ENCODE assay signal across 19 cellular contexts in the genomic region with DNA sequence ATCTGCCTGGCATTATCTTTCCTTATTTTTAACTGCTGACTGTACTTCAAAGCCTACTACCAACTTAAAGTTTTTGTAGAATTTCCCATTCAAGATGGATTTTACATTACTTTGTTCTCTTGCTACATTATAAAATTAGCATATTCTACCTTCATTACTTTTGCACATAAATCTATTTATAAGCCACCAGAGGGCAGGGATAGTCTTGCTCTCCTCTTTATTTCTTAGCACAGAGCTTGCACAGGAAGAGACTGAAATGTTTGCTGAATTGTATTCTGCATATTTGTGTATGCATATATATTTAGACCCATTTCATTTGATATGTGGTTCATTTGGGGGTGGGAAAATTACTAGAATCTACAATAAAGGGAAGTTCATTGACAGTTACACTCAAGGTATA.
A peak's percentile ranks its signal among the peaks of the same experiment; 100 is the strongest.
DNase-seq lines count a peak whose midpoint lies in the region; ATAC-seq and TF ChIP-seq lines count a peak whose summit lies in the region.
"Had no signal": no experiment of that assay in that cellular context is flagged by ENCODE, and none has a peak within 500 bp of the region (broad histone marks: within the 10 kb centered on the region; RNA-seq: fewer than 3 reads in every experiment).

No MANE protein-coding gene starts in this region.

- H3K9ac ChIP-seq in SK-N-SH (no peak overlapping the region), OCI-LY3 (ENCODE audit: low read length) (no peak overlapping the region), smooth muscle cell (ENCODE audit: low read depth) (no peak overlapping the region)

- TF ChIP-seq RAD21 in SK-N-SH (IDR thresholded peaks at IDR 0.05; ENCODE audit: low read length): no peak

- no peak overlapping the region for H2AFZ ChIP-seq in SK-N-SH (ENCODE audit: low read depth)
- no peak overlapping the region for H2AFZ ChIP-seq in OCI-LY3 (ENCODE audit: low read depth, low read length)
- H2AFZ ChIP-seq in smooth muscle cell (ENCODE audit: low read depth): no peak overlapping the region

- intact Hi-C loops in MCF 10A (cut with micrococcal nuclease): no loop called here

- no peak overlapping the region for H3K27ac Mint-ChIP-seq in activated T-cell treated with anti-CD3 and anti-CD28 coated beads, Interleukin-2, amount 50 U/mL, for 24 hours
- H3K27ac Mint-ChIP-seq in MCF 10A (ENCODE audit: low read depth, unreplicated experiment): no peak overlapping the region
- no peak overlapping the region for H3K27ac Mint-ChIP-seq in activated naive CD4-positive, alpha-beta T cell treated with anti-CD3 and anti-CD28 coated beads, Interleukin-2, amount 50 U/mL, for 72 hours
- H3K27ac Mint-ChIP-seq: activated CD4-positive, alpha-beta T cell treated with anti-CD3 and anti-CD28 coated beads, Interleukin-2, amount 10 ng/mL, durations not matched to agents 24 days and 14 days; progenitor cell of endocrine pancreas had no signal

- H3F3A ChIP-seq in SK-N-SH (replicated peaks; ENCODE audit: insufficient read depth) (no peaks in the 10 kb centered on the region), smooth muscle cell (ENCODE audit: low read depth) (no peaks in the 10 kb centered on the region)

- H3K4me3 ChIP-seq in SK-N-SH (ENCODE audit: low read depth in 2 of 2, low read length in 1 of 2) (no peak overlapping the region), OCI-LY3 (ENCODE audit: low read length) (no peak overlapping the region), choroid plexus epithelial cell (ENCODE audit: low read depth, low read length) (no peak overlapping the region), smooth muscle cell (no peak overlapping the region)
- H3K4me3 ChIP-seq: transverse colon had no signal

- no peak overlapping the region for H3K27ac ChIP-seq in SK-N-SH (ENCODE audit: low read depth in 2 of 2, low read length in 1 of 2)
- no peak overlapping the region for H3K27ac ChIP-seq in OCI-LY3 (ENCODE audit: low read length)
- H3K27ac ChIP-seq in smooth muscle cell (ENCODE audit: low read depth): no peak overlapping the region
- H3K27ac ChIP-seq: transverse colon had no signal

- CTCF ChIA-PET in SK-N-SH (lab: Yijun Ruan, JAX): interaction anchor here (1.8 to 2.6 kb wide), 3 partner anchors 11 to 297 kb away, joined by 4 to 9 read pairs (median 9); no protein-coding TSS in a partner anchor
- CTCF ChIA-PET in MCF 10A (lab: Yijun Ruan, JAX): interaction anchor here (0.7 kb wide), 1 partner anchor 50 kb away, joined by 3 read pairs; no protein-coding TSS in a partner anchor

- no peaks in the 10 kb centered on the region for H3K9me2 ChIP-seq in SK-N-SH

- H3K4me3 Mint-ChIP-seq in activated T-cell treated with anti-CD3 and anti-CD28 coated beads, Interleukin-2, amount 50 U/mL, for 24 hours: no peak overlapping the region
- H3K4me3 Mint-ChIP-seq in MCF 10A (ENCODE audit: unreplicated experiment): no peak overlapping the region
- H3K4me3 Mint-ChIP-seq: activated CD4-positive, alpha-beta T cell treated with anti-CD3 and anti-CD28 coated beads, Interleukin-2, amount 10 ng/mL, durations not matched to agents 24 days and 14 days; immature natural killer cell had no signal

- no peak overlapping the region for H3K4me2 ChIP-seq in SK-N-SH
- H3K4me2 ChIP-seq in OCI-LY3 (ENCODE audit: low read length): no peak overlapping the region
- H3K4me2 ChIP-seq in smooth muscle cell: no peak overlapping the region

- H3K36me3 ChIP-seq in SK-N-SH (replicated peaks in 1 of 2; ENCODE audit: control insufficient read depth in 1 of 2, insufficient read depth in 2 of 2, low read length in 1 of 2) (no peaks in the 10 kb centered on the region), OCI-LY3 (replicated peaks; ENCODE audit: low read depth, low read length) (no peaks in the 10 kb centered on the region), smooth muscle cell (ENCODE audit: low read depth) (no peaks in the 10 kb centered on the region)
- H3K36me3 ChIP-seq: transverse colon had no signal

- H3K4me1 ChIP-seq in SK-N-SH (ENCODE audit: control insufficient read depth in 1 of 2, insufficient read depth in 2 of 2, low read depth in 1 of 2, low read length in 1 of 2) (no peaks in the 10 kb centered on the region), OCI-LY3 (ENCODE audit: low read length) (no peaks in the 10 kb centered on the region), smooth muscle cell (ENCODE audit: low read depth) (no peaks in the 10 kb centered on the region)
- H3K4me1 ChIP-seq: transverse colon had no signal

- no peaks in the 10 kb centered on the region for H3K27me3 Mint-ChIP-seq in activated T-cell treated with anti-CD3 and anti-CD28 coated beads, Interleukin-2, amount 50 U/mL, for 24 hours
- peaks cover 86% of the 10 kb centered on the region for H3K27me3 Mint-ChIP-seq in MCF 10A (ENCODE audit: insufficient read depth, unreplicated experiment)
- H3K27me3 Mint-ChIP-seq: activated CD4-positive, alpha-beta T cell treated with anti-CD3 and anti-CD28 coated beads, Interleukin-2, amount 10 ng/mL, durations not matched to agents 24 days and 14 days; progenitor cell of endocrine pancreas had no signal

- ATAC-seq in SK-N-SH treated with all-trans-retinoic acid at 6 μM for 48 hours: no peak
- no peak for ATAC-seq in activated naive CD4-positive, alpha-beta T cell treated with anti-CD3 and anti-CD28 coated beads, Interleukin-2, amount 50 U/mL, for 72 hours
- ATAC-seq: esophagus mucosa had no signal

- no peak for DNase-seq in SK-N-SH
- peak; percentile 33 for DNase-seq in choroid plexus epithelial cell (ENCODE audit: low read depth)
- no peak for DNase-seq in smooth muscle cell (lab: John Stamatoyannopoulos, UW; ENCODE audit: unreplicated experiment)
- DNase-seq in activated T-cell treated with anti-CD3 and anti-CD28 coated beads, Interleukin-2, amount 50 U/mL, for 24 hours: no peak
- no peak for DNase-seq in MCF 10A (ENCODE audit: unreplicated experiment)
- DNase-seq in activated naive CD4-positive, alpha-beta T cell treated with anti-CD3 and anti-CD28 coated beads, Interleukin-2, amount 50 U/mL, for 72 hours (ENCODE audit: low spot score in 2 of 2): no peak
- DNase-seq: activated CD4-positive, alpha-beta T cell treated with anti-CD3 and anti-CD28 coated beads, Interleukin-2, amount 10 ng/mL, durations not matched to agents 24 days and 14 days; activated gamma-delta T cell treated with Interleukin-2 at 50 U/mL for 16 hours; central memory CD4-positive, alpha-beta T cell; DMS153; GOT3; immature natural killer cell; NCI-H748 treated with DMSO at 0.1 percent for 48 hours; stimulated activated CD8-positive, alpha-beta memory T cell treated with anti-CD3 and anti-CD28 coated beads, Interleukin-4, amount 100 ng/mL, for 48 hours; transverse colon had no signal

- H3K4me1 Mint-ChIP-seq in activated T-cell treated with anti-CD3 and anti-CD28 coated beads, Interleukin-2, amount 50 U/mL, for 24 hours (ENCODE audit: low read depth): peaks cover 11% of the 10 kb centered on the region
- no peaks in the 10 kb centered on the region for H3K4me1 Mint-ChIP-seq in MCF 10A (ENCODE audit: insufficient read depth, unreplicated experiment)

- POLR2A ChIA-PET in SK-N-SH (lab: Yijun Ruan, JAX): no interaction called here
- POLR2A ChIA-PET in MCF 10A (lab: Yijun Ruan, JAX): no interaction called here

- no TSS peak for BruUV-seq in MCF 10A (replicated peaks; lab: Mats Ljungman, UMichigan)

- peak; percentile 28 for TF ChIP-seq CTCF in SK-N-SH (IDR thresholded peaks at IDR 0.05)
- TF ChIP-seq CTCF in OCI-LY3 (IDR thresholded peaks at IDR 0.05; ENCODE audit: low read depth, low read length): peak; percentile 47
- TF ChIP-seq CTCF in choroid plexus epithelial cell (conservative IDR thresholded peaks at IDR 0.05; ENCODE audit: low read depth, low read length): peak; percentile 32
- TF ChIP-seq CTCF in smooth muscle cell (IDR thresholded peaks at IDR 0.05; ENCODE audit: borderline replicate concordance, insufficient read depth, poor library complexity, severe bottlenecking): peak; percentile 13
- TF ChIP-seq CTCF in MCF 10A (IDR thresholded peaks at IDR 0.05; ENCODE audit: unreplicated experiment): no peak

- H3K27me3 ChIP-seq in SK-N-SH (ENCODE audit: insufficient read depth) (peaks cover 70% of the 10 kb centered on the region), OCI-LY3 (ENCODE audit: low read depth, low read length) (no peaks in the 10 kb centered on the region), smooth muscle cell (ENCODE audit: low read depth) (peaks cover 45% of the 10 kb centered on the region)

- no peak for TF ChIP-seq EP300 in SK-N-SH (IDR thresholded peaks at IDR 0.05; ENCODE audit: borderline replicate concordance in 1 of 2, low read depth in 1 of 2, low read length in 1 of 2)

- H4K20me1 ChIP-seq in SK-N-SH (ENCODE audit: insufficient read depth) (no peaks in the 10 kb centered on the region), OCI-LY3 (ENCODE audit: insufficient read depth, low read length) (no peaks in the 10 kb centered on the region), smooth muscle cell (ENCODE audit: low read depth) (no peaks in the 10 kb centered on the region)

- H3K9me3 Mint-ChIP-seq in activated T-cell treated with anti-CD3 and anti-CD28 coated beads, Interleukin-2, amount 50 U/mL, for 24 hours: no peaks in the 10 kb centered on the region
- no peaks in the 10 kb centered on the region for H3K9me3 Mint-ChIP-seq in MCF 10A (ENCODE audit: unreplicated experiment)
- no peaks in the 10 kb centered on the region for H3K9me3 Mint-ChIP-seq in activated naive CD4-positive, alpha-beta T cell treated with anti-CD3 and anti-CD28 coated beads, Interleukin-2, amount 50 U/mL, for 72 hours
- H3K9me3 Mint-ChIP-seq: activated CD4-positive, alpha-beta T cell treated with anti-CD3 and anti-CD28 coated beads, Interleukin-2, amount 10 ng/mL, durations not matched to agents 24 days and 14 days; immature natural killer cell had no signal

- H3K9me3 ChIP-seq in SK-N-SH: no peaks in the 10 kb centered on the region
- no peaks in the 10 kb centered on the region for H3K9me3 ChIP-seq in OCI-LY3 (ENCODE audit: insufficient read depth, low read length)
- H3K9me3 ChIP-seq in smooth muscle cell (replicated peaks; ENCODE audit: low read depth): no peaks in the 10 kb centered on the region
- H3K9me3 ChIP-seq: transverse colon had no signal

- H3K36me3 Mint-ChIP-seq in activated T-cell treated with anti-CD3 and anti-CD28 coated beads, Interleukin-2, amount 50 U/mL, for 24 hours (ENCODE audit: low read depth): peaks cover 10% of the 10 kb centered on the region
- H3K36me3 Mint-ChIP-seq in MCF 10A (ENCODE audit: insufficient read depth, unreplicated experiment): peaks cover under 1% of the 10 kb centered on the region
- no peaks in the 10 kb centered on the region for H3K36me3 Mint-ChIP-seq in activated naive CD4-positive, alpha-beta T cell treated with anti-CD3 and anti-CD28 coated beads, Interleukin-2, amount 50 U/mL, for 72 hours

- H3K79me2 ChIP-seq in SK-N-SH (ENCODE audit: insufficient read depth): no peaks in the 10 kb centered on the region
- no peaks in the 10 kb centered on the region for H3K79me2 ChIP-seq in OCI-LY3 (ENCODE audit: low read length)
- no peaks in the 10 kb centered on the region for H3K79me2 ChIP-seq in smooth muscle cell (ENCODE audit: low read depth)

TF ChIP-seq in SK-N-SH, 30 proteins besides CTCF, POLR2A, EP300 and RAD21 (continues in another document):
- no peak for TF ChIP-seq TCF12 (IDR thresholded peaks at IDR 0.05)
- no peak for TF ChIP-seq EZH2phosphoT487 (IDR thresholded peaks at IDR 0.05; ENCODE audit: borderline replicate concordance, low read depth)

TF ChIP-seq in SK-N-SH treated with all-trans-retinoic acid at 6 μM for 48 hours, 23 proteins besides CTCF, POLR2A, EP300 and RAD21 (continues in another document):
- TF ChIP-seq PPARA (CRISPR knock-in tag; IDR thresholded peaks at IDR 0.05; ENCODE audit: borderline replicate concordance) (no peak), ISL1 (CRISPR knock-in tag; IDR thresholded peaks at IDR 0.05) (no peak)
